Comparison of ENCODE assay signal across 2 cellular contexts in genomic region chr1:114006825-114007224, GRCh38.
A peak's percentile ranks its signal among the peaks of the same experiment; 100 is the strongest.
TF ChIP-seq lines count a peak whose summit lies in the region.

No MANE protein-coding gene starts in this region.

TF ChIP-seq in HEK293, 187 proteins besides CTCF, POLR2A, EP300 and RAD21:
- TF ChIP-seq, protein P1, sequence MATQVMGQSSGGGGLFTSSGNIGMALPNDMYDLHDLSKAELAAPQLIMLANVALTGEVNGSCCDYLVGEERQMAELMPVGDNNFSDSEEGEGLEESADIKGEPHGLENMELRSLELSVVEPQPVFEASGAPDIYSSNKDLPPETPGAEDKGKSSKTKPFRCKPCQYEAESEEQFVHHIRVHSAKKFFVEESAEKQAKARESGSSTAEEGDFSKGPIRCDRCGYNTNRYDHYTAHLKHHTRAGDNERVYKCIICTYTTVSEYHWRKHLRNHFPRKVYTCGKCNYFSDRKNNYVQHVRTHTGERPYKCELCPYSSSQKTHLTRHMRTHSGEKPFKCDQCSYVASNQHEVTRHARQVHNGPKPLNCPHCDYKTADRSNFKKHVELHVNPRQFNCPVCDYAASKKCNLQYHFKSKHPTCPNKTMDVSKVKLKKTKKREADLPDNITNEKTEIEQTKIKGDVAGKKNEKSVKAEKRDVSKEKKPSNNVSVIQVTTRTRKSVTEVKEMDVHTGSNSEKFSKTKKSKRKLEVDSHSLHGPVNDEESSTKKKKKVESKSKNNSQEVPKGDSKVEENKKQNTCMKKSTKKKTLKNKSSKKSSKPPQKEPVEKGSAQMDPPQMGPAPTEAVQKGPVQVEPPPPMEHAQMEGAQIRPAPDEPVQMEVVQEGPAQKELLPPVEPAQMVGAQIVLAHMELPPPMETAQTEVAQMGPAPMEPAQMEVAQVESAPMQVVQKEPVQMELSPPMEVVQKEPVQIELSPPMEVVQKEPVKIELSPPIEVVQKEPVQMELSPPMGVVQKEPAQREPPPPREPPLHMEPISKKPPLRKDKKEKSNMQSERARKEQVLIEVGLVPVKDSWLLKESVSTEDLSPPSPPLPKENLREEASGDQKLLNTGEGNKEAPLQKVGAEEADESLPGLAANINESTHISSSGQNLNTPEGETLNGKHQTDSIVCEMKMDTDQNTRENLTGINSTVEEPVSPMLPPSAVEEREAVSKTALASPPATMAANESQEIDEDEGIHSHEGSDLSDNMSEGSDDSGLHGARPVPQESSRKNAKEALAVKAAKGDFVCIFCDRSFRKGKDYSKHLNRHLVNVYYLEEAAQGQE (tag by site-specific recombination; IDR thresholded peaks at IDR 0.05), result peak; percentile 45; the same call in 1 of the 2 replicates

TF ChIP-seq in SK-N-SH, 30 proteins besides CTCF, POLR2A, EP300 and RAD21:
- TF ChIP-seq, protein P1 (IDR thresholded peaks at IDR 0.05; ENCODE audit: low read depth, low read length), result peak; percentile 53; the same call in 1 of the 2 replicates
